19 cellular contexts compared by ENCODE assay signal in genomic region chr2:107027797-107028196, GRCh38.
"Had no signal": no experiment of that assay in that cellular context is flagged by ENCODE, and none has a peak within 500 bp of the region (broad histone marks: within the 10 kb centered on the region; RNA-seq: fewer than 3 reads in every experiment).

No MANE protein-coding gene starts in this region.

- H3K36me3 ChIP-seq: MG63, SJCRH30 had no signal

- H3K27me3 ChIP-seq: MG63, SJCRH30 had no signal

- H3K4me1 ChIP-seq: SJCRH30 had no signal

- DNase-seq: Karpas-422, KG1, MG63, NCI-H1092 treated with DMSO at 0.1 percent for 48 hours, NCI-H1436, NCI-H187, NCI-H2029, NCI-H2081 treated with DMSO at 0.1 percent for 48 hours, NCI-H2171, NCI-H226, NCI-H510A, NCI-H524 treated with DMSO at 0.1 percent for 48 hours, NCI-H69, NCI-H774, SHP77, SJCRH30 had no signal

- ATAC-seq: Panc1, SK-N-SH treated with all-trans-retinoic acid at 6 μM for 48 hours had no signal

- H3K9me3 ChIP-seq: MG63, SJCRH30 had no signal

- H3K4me3 ChIP-seq: MG63, SJCRH30 had no signal

- H3K27ac ChIP-seq: RWPE1, SJCRH30 had no signal
